ENCODE assay signal across 8 cellular contexts in genomic region chr6:36963451-36964290, GRCh38. TPM values are rescaled to one million over a fixed set of nuclear protein-coding genes. Genes with fewer than 3 reads are reported as not detected.
DNase-seq lines count a peak whose midpoint lies in the region; ATAC-seq, FAIRE-seq and TF ChIP-seq lines count a peak whose summit lies in the region.

No MANE protein-coding gene starts in this region.

- no peak for TF ChIP-seq CTCF in astrocyte (IDR thresholded peaks at IDR 0.05; ENCODE audit: insufficient read depth, low read depth, low read length)
- no peak for TF ChIP-seq CTCF in neural progenitor cell (IDR thresholded peaks at IDR 0.05)
- no peak for TF ChIP-seq CTCF in progenitor cell of endocrine pancreas (IDR thresholded peaks at IDR 0.05; ENCODE audit: unreplicated experiment)

- H3K4me1 ChIP-seq in astrocyte (ENCODE audit: insufficient read depth, low read length) = peaks cover 11% of the 10 kb centered on the region
- peaks cover 4% of the 10 kb centered on the region for H3K4me1 ChIP-seq in neural progenitor cell

- H3K36me3 ChIP-seq in astrocyte (ENCODE audit: insufficient read depth, low read length) (peaks cover 14% of the 10 kb centered on the region), neural progenitor cell (no peaks in the 10 kb centered on the region)

- H4K20me1 ChIP-seq in astrocyte (ENCODE audit: insufficient read depth, low read length) (peaks cover 3% of the 10 kb centered on the region), neural progenitor cell (ENCODE audit: low read depth) (no peaks in the 10 kb centered on the region)

- no peaks in the 10 kb centered on the region for H3K9me3 Mint-ChIP-seq in astrocyte (ENCODE audit: unreplicated experiment)
- no peaks in the 10 kb centered on the region for H3K9me3 Mint-ChIP-seq in neural progenitor cell
- H3K9me3 Mint-ChIP-seq in progenitor cell of endocrine pancreas (ENCODE audit: low read depth) = no peaks in the 10 kb centered on the region

- no peak for FAIRE-seq in astrocyte (lab: Jason Lieb, UNC)

- H3K4me2 ChIP-seq in astrocyte (ENCODE audit: low read length) (no peak overlapping the region), neural progenitor cell (peak overlapping the region; percentile 43)

- H2AFZ ChIP-seq in astrocyte (ENCODE audit: low read depth, low read length) (no peak overlapping the region), neural progenitor cell (replicated peaks) (peak overlapping the region; percentile 84)

- H3K4me1 Mint-ChIP-seq in astrocyte (ENCODE audit: low read depth, unreplicated experiment) = peaks cover 6% of the 10 kb centered on the region
- peaks cover 19% of the 10 kb centered on the region for H3K4me1 Mint-ChIP-seq in neural progenitor cell
- H3K4me1 Mint-ChIP-seq in progenitor cell of endocrine pancreas (ENCODE audit: low read depth) = peaks cover 3% of the 10 kb centered on the region

- H3K27me3 ChIP-seq in astrocyte (ENCODE audit: insufficient read depth, low read length) (no peaks in the 10 kb centered on the region), neural progenitor cell (no peaks in the 10 kb centered on the region)

- no peak overlapping the region for H3K9ac ChIP-seq in astrocyte (ENCODE audit: low read length)
- no peak overlapping the region for H3K9ac ChIP-seq in neural progenitor cell

- ATAC-seq in GM19372 (IDR thresholded peaks at IDR 0.05; ENCODE audit: low read depth, unreplicated experiment) = peak; percentile 51
- ATAC-seq in GM19324 (IDR thresholded peaks at IDR 0.05; ENCODE audit: low FRiP score, unreplicated experiment) = no peak

- H3K27ac ChIP-seq in astrocyte (ENCODE audit: low read depth, low read length) (no peak overlapping the region), neural progenitor cell (no peak overlapping the region)

- H3K9me3 ChIP-seq in astrocyte (ENCODE audit: insufficient read depth, low read depth, low read length) (no peaks in the 10 kb centered on the region), neural progenitor cell (ENCODE audit: low read depth) (no peaks in the 10 kb centered on the region)

- H3K27me3 Mint-ChIP-seq in astrocyte (ENCODE audit: low read depth, unreplicated experiment) = peaks cover 2% of the 10 kb centered on the region
- H3K27me3 Mint-ChIP-seq in neural progenitor cell (ENCODE audit: insufficient read depth, low read depth) = peaks cover 5% of the 10 kb centered on the region
- no peaks in the 10 kb centered on the region for H3K27me3 Mint-ChIP-seq in progenitor cell of endocrine pancreas

- H3K36me3 Mint-ChIP-seq in astrocyte (ENCODE audit: low read depth, unreplicated experiment) = peaks cover 12% of the 10 kb centered on the region
- H3K36me3 Mint-ChIP-seq in neural progenitor cell = peaks cover 4% of the 10 kb centered on the region
- H3K36me3 Mint-ChIP-seq in progenitor cell of endocrine pancreas (ENCODE audit: insufficient read depth) = peaks cover 10% of the 10 kb centered on the region

- no peak overlapping the region for H3K4me3 Mint-ChIP-seq in astrocyte (ENCODE audit: unreplicated experiment)
- no peak overlapping the region for H3K4me3 Mint-ChIP-seq in neural progenitor cell
- H3K4me3 Mint-ChIP-seq in progenitor cell of endocrine pancreas (ENCODE audit: low read depth) = no peak overlapping the region

- peak; percentile 65 for DNase-seq in NCI-H1092 treated with DMSO at 0.1 percent for 48 hours (lab: John Stamatoyannopoulos, UW)
- DNase-seq in astrocyte (ENCODE audit: low read depth) = no peak
- no peak for DNase-seq in neural progenitor cell (ENCODE audit: low spot score)
- no peak for DNase-seq in progenitor cell of endocrine pancreas (ENCODE audit: low spot score, unreplicated experiment)
- DNase-seq in COLO668 (lab: John Stamatoyannopoulos, UW; ENCODE audit: unreplicated experiment) = no peak
- DNase-seq in NCI-H2227 (lab: John Stamatoyannopoulos, UW; ENCODE audit: unreplicated experiment) = no peak

- H3K27ac Mint-ChIP-seq in astrocyte (ENCODE audit: unreplicated experiment) = peak overlapping the region; percentile 41
- H3K27ac Mint-ChIP-seq in neural progenitor cell = peak overlapping the region; percentile 50
- no peak overlapping the region for H3K27ac Mint-ChIP-seq in progenitor cell of endocrine pancreas

- H3K79me2 ChIP-seq in astrocyte (ENCODE audit: insufficient read depth, low read length) (no peaks in the 10 kb centered on the region), neural progenitor cell (ENCODE audit: low read depth) (no peaks in the 10 kb centered on the region)

- H3K4me3 ChIP-seq in astrocyte (ENCODE audit: insufficient read depth, low read depth, low read length) = no peak overlapping the region
- H3K4me3 ChIP-seq in neural progenitor cell = no peak overlapping the region

- H3F3A ChIP-seq in neural progenitor cell (ENCODE audit: low read depth) = peaks cover 14% of the 10 kb centered on the region

RNA-seq across cellular contexts. Expression of gene PI16, which starts 9.1 kb away (rescaled TPM):
- total RNA-seq in astrocyte (not detected in 2 replicates), neural progenitor cell (ENCODE audit: low replicate concordance) (0.06 TPM in 1 of 2 replicates, not detected in the other), progenitor cell of endocrine pancreas (not detected in 2 replicates)

RNA-seq across cellular contexts. Expression of gene MTCH1, which starts 22.3 kb away (rescaled TPM):
- total RNA-seq in astrocyte (286 and 311 TPM in 2 replicates), neural progenitor cell (ENCODE audit: low replicate concordance) (144 and 250 TPM in 2 replicates), progenitor cell of endocrine pancreas (145 and 146 TPM in 2 replicates)

RNA-seq across cellular contexts. Expression of gene FGD2, which starts 41.8 kb away (rescaled TPM):
- total RNA-seq in astrocyte = not detected in 2 replicates
- total RNA-seq in neural progenitor cell (ENCODE audit: low replicate concordance) = 0.06 and 0.12 TPM in 2 replicates
- total RNA-seq in progenitor cell of endocrine pancreas = not detected in 2 replicates
